Comparison of ENCODE assay signal across 8 cellular contexts in genomic region chr1:222815367-222815765, GRCh38. TPM values are rescaled to one million over a fixed set of nuclear protein-coding genes. Genes with fewer than 3 reads are reported as not detected.
DNase-seq lines count a peak whose midpoint lies in the region; ATAC-seq and TF ChIP-seq lines count a peak whose summit lies in the region.

No MANE protein-coding gene starts in this region.

- H3K9me3 ChIP-seq in CD8-positive, alpha-beta memory T cell (ENCODE audit: low read length), result no peaks in the 10 kb centered on the region
- H3K9me3 ChIP-seq in Karpas-422 (ENCODE audit: low read length) (no peaks in the 10 kb centered on the region), parathyroid adenoma (ENCODE audit: control insufficient read depth, low read length) (no peaks in the 10 kb centered on the region), upper lobe of right lung (no peaks in the 10 kb centered on the region)

- peaks cover 17% of the 10 kb centered on the region for H4K20me1 ChIP-seq in Karpas-422 (ENCODE audit: insufficient read depth, low read depth, low read length)

- POLR2A ChIA-PET in CD8-positive, alpha-beta memory T cell (lab: Charles Lee), result no interaction called here

- H3K4me2 ChIP-seq in Karpas-422 (ENCODE audit: low read depth, low read length, poor library complexity, severe bottlenecking) (peak overlapping the region; percentile 80), parathyroid adenoma (ENCODE audit: low read length) (peak overlapping the region; percentile 66)

- H3K4me1 Mint-ChIP-seq in CD8-positive, alpha-beta memory T cell, result peaks cover 28 to 41% (median 38%) of the 10 kb centered on the region in 3 donors

- peak overlapping the region; percentile 4 to 96 (median 90) for H3K27ac Mint-ChIP-seq in CD8-positive, alpha-beta memory T cell

- H3K36me3 ChIP-seq in CD8-positive, alpha-beta memory T cell (ENCODE audit: insufficient read depth, low read length), result no peaks in the 10 kb centered on the region
- H3K36me3 ChIP-seq in Karpas-422 (ENCODE audit: insufficient read depth, low read length) (no peaks in the 10 kb centered on the region), parathyroid adenoma (ENCODE audit: control insufficient read depth, insufficient read depth, low read length) (no peaks in the 10 kb centered on the region), upper lobe of right lung (no peaks in the 10 kb centered on the region)

- H3K79me2 ChIP-seq in Karpas-422 (ENCODE audit: low read length) (no peaks in the 10 kb centered on the region), parathyroid adenoma (peaks cover 8% of the 10 kb centered on the region)

- TF ChIP-seq CTCF in parathyroid adenoma (IDR thresholded peaks at IDR 0.05) (no peak), upper lobe of right lung (IDR thresholded peaks at IDR 0.05) (no peak)

- DNase-seq in CD8-positive, alpha-beta memory T cell, result peak in 2 of 5 donors; percentile 35 to 58
- DNase-seq in Karpas-422, result no peak
- DNase-seq in activated CD8-positive, alpha-beta memory T cell treated with anti-CD3 and anti-CD28 coated beads, Interleukin-2, amount 50 U/mL, for 4 hours, result peak; percentile 74
- peak; percentile 34 for DNase-seq in fibroblast of peridontal ligament (ENCODE audit: extremely low read depth)
- DNase-seq in upper lobe of right lung, result no peak
- no peak for DNase-seq in Kasumi-1 (lab: John Stamatoyannopoulos, UW)

- CTCF ChIA-PET in CD8-positive, alpha-beta memory T cell (lab: Charles Lee), result no interaction called here

- H3K9me3 Mint-ChIP-seq in CD8-positive, alpha-beta memory T cell, result no peaks in the 10 kb centered on the region

- peak overlapping the region; percentile 92 to 97 (median 95) for H3K4me3 Mint-ChIP-seq in CD8-positive, alpha-beta memory T cell

- peak overlapping the region; percentile 93 for H2AFZ ChIP-seq in Karpas-422 (ENCODE audit: low read length)
- H2AFZ ChIP-seq in parathyroid adenoma, result peak overlapping the region; percentile 81

- H3K36me3 Mint-ChIP-seq in CD8-positive, alpha-beta memory T cell, result peaks cover 0 to 5% (median 3%) of the 10 kb centered on the region in 3 donors

- intact Hi-C loops in upper lobe of right lung (cut with DNase I), result no loop called here

- H3K9me2 ChIP-seq in Karpas-422 (replicated peaks; ENCODE audit: insufficient read depth, low read length), result no peaks in the 10 kb centered on the region

- peak overlapping the region; percentile 60 for H3K27ac ChIP-seq in CD8-positive, alpha-beta memory T cell (ENCODE audit: low read depth, low read length)
- no peak overlapping the region for H3K27ac ChIP-seq in Karpas-422 (ENCODE audit: low read length)
- H3K27ac ChIP-seq in parathyroid adenoma, result peak overlapping the region; percentile 85
- H3K27ac ChIP-seq in upper lobe of right lung, result peak overlapping the region; percentile 87

- no peaks in the 10 kb centered on the region for H3K27me3 ChIP-seq in CD8-positive, alpha-beta memory T cell (ENCODE audit: insufficient read depth, low read length, poor library complexity, severe bottlenecking)
- no peaks in the 10 kb centered on the region for H3K27me3 ChIP-seq in Karpas-422 (ENCODE audit: low read length)
- no peaks in the 10 kb centered on the region for H3K27me3 ChIP-seq in parathyroid adenoma (ENCODE audit: control insufficient read depth, insufficient read depth, low read length)
- H3K27me3 ChIP-seq in upper lobe of right lung, result no peaks in the 10 kb centered on the region

- H3K27me3 Mint-ChIP-seq in CD8-positive, alpha-beta memory T cell, result peaks cover 0 to 6% of the 10 kb centered on the region in 2 donors

- peaks cover 8% of the 10 kb centered on the region for H3K4me1 ChIP-seq in CD8-positive, alpha-beta memory T cell (ENCODE audit: insufficient read depth, low read length)
- H3K4me1 ChIP-seq in Karpas-422 (ENCODE audit: low read length) (peaks cover 13% of the 10 kb centered on the region), parathyroid adenoma (no peaks in the 10 kb centered on the region), upper lobe of right lung (peaks cover 17% of the 10 kb centered on the region)

- ATAC-seq in upper lobe of right lung (no peak), GM18907 (IDR thresholded peaks at IDR 0.05; ENCODE audit: unreplicated experiment) (no peak)

- peak overlapping the region; percentile 96 for H3K9ac ChIP-seq in Karpas-422 (ENCODE audit: low read length)
- H3K9ac ChIP-seq in parathyroid adenoma, result no peak overlapping the region

- H3K4me3 ChIP-seq in CD8-positive, alpha-beta memory T cell (ENCODE audit: low read length), result peak overlapping the region; percentile 87
- H3K4me3 ChIP-seq in Karpas-422 (ENCODE audit: low read length), result peak overlapping the region; percentile 98
- peak overlapping the region; percentile 82 for H3K4me3 ChIP-seq in parathyroid adenoma (ENCODE audit: low read depth, low read length)
- H3K4me3 ChIP-seq in upper lobe of right lung, result peak overlapping the region; percentile 72

RNA-seq across cellular contexts. Expression of gene DISP1, which starts 0.5 kb away (rescaled TPM):
- total RNA-seq in CD8-positive, alpha-beta memory T cell, result 1 to 10 TPM; 2.4 to 2.5 TPM
- 2.6 TPM for polyA plus RNA-seq in CD8-positive, alpha-beta memory T cell
- total RNA-seq in Karpas-422 (2014; rRNA removed; shearing (Covaris generic); ENCODE audit: low replicate concordance), result 0.18 and 1.2 TPM in 2 replicates
- total RNA-seq in upper lobe of right lung, result 22.9 TPM

Comparison
In these comparisons a context has a peak if more than half of its experiments do, and no peak if none do; other contexts are left out.
1. DNase-seq: peak in activated CD8-positive, alpha-beta memory T cell treated with anti-CD3 and anti-CD28 coated beads, Interleukin-2, amount 50 U/mL, for 4 hours (single experiment) and fibroblast of peridontal ligament (single experiment); none in Karpas-422 (single experiment), upper lobe of right lung (single experiment) and Kasumi-1 (0 of 2).
2. Peak in every context shown above with its lines, with median percentiles within 50 percentile points of each other: H3K4me3 ChIP-seq.